In the genomic region with DNA sequence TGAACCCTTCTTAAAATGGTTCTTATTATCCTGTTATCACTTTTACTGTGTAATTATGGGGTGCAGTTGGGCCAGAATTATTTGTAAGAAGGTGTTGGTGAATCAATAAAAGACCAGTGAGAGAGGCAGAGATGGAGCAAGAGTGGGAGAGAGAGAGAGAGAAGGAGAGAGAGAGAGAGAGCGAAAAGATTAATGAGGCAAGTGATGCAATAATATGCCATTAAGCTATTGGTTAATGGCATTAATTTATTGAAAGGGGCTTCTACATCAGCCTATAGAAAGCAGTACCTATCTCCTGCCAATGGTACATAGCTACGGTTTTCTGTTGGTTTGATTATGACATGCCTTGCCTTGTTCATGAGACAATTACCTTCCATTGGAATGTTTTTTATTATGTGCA, we compare ENCODE assay signal across 25 cellular contexts.
DNase-seq lines count a peak whose midpoint lies in the region; ATAC-seq, FAIRE-seq and TF ChIP-seq lines count a peak whose summit lies in the region.
"Had no signal": no experiment of that assay in that cellular context is flagged by ENCODE, and none has a peak within 500 bp of the region (broad histone marks: within the 10 kb centered on the region; RNA-seq: fewer than 3 reads in every experiment).

No MANE protein-coding gene starts in this region.

- no peak for DNase-seq in HepG2 (ENCODE audit: low spot score)
- DNase-seq in right lobe of liver: no peak
- DNase-seq in stimulated activated naive B cell treated with anti-CD40 and anti-IgM and Interleukin-4, amounts not matched to agents 10 μg/mL and 1 μg/mL and 100 μg/mL, for 72 hours: no peak
- DNase-seq in dedifferentiated amniotic fluid mesenchymal stem cell (ENCODE audit: extremely low spot score): no peak
- DNase-seq: Caco-2; CD4-positive, CD25-positive, alpha-beta regulatory T cell; CD8-positive, alpha-beta T cell; DMS 273 treated with DMSO at 0.1 percent for 48 hours; DMS79; EL; GDM1; GOT3; HFFc6 had no signal

- no peaks in the 10 kb centered on the region for H4K20me1 ChIP-seq in HepG2 (ENCODE audit: insufficient read depth, low read length)
- no peaks in the 10 kb centered on the region for H4K20me1 ChIP-seq in OCI-LY3 (ENCODE audit: insufficient read depth, low read length)
- H4K20me1 ChIP-seq: BLaER1 had no signal

- H3K4me2 ChIP-seq in HepG2 (ENCODE audit: low read depth, low read length) (no peak overlapping the region), OCI-LY3 (ENCODE audit: low read length) (peak overlapping the region; percentile 48)
- H3K4me2 ChIP-seq: BLaER1 had no signal

- FAIRE-seq in HepG2 (lab: Jason Lieb, UNC): no peak
- FAIRE-seq: A204.1, D721Med, GM12878, GM19239, H54 had no signal

- no TSS peak for BruUV-seq in HepG2 (replicated peaks; lab: Mats Ljungman, UMichigan)

- no peak overlapping the region for H2AFZ ChIP-seq in HepG2 (ENCODE audit: low read length)
- H2AFZ ChIP-seq in OCI-LY3 (ENCODE audit: low read depth, low read length): no peak overlapping the region

- WGBS in HepG2 (ENCODE audit: low lambda C conversion rate): 87% methylated on average over 2 of the region's 2 CpGs
- WGBS in right lobe of liver (ENCODE audit: insufficient coverage, low coverage, low lambda C conversion rate, missing lambda C conversion rate): 86% methylated on average over 2 of the region's 2 CpGs

- TF ChIP-seq CTCF in HepG2 (CRISPR knock-in tag; IDR thresholded peaks at IDR 0.05): no peak
- no peak for TF ChIP-seq CTCF in right lobe of liver (IDR thresholded peaks at IDR 0.05)
- no peak for TF ChIP-seq CTCF in OCI-LY3 (IDR thresholded peaks at IDR 0.05; ENCODE audit: low read depth, low read length)

- H3K27ac ChIP-seq in HepG2 (ENCODE audit: extremely low read length, insufficient read depth, low read length) (no peak overlapping the region), right lobe of liver (no peak overlapping the region), OCI-LY3 (ENCODE audit: low read length) (peak overlapping the region; percentile 83)
- H3K27ac ChIP-seq: 22Rv1, BLaER1, C4-2B had no signal

- H3K9ac ChIP-seq in HepG2 (ENCODE audit: insufficient read depth, low read depth, low read length): no peak overlapping the region
- peak overlapping the region; percentile 5; the same call in 1 of the 2 replicates for H3K9ac ChIP-seq in OCI-LY3 (ENCODE audit: low read length)
- H3K9ac ChIP-seq: BLaER1 had no signal

- H3K9me3 Mint-ChIP-seq in stimulated activated naive B cell treated with anti-CD40 and anti-IgM and Interleukin-4, amounts not matched to agents 10 μg/mL and 1 μg/mL and 100 μg/mL, for 72 hours: peaks cover 0 to 5% of the 10 kb centered on the region in 2 donors
- H3K9me3 Mint-ChIP-seq: CD8-positive, alpha-beta T cell had no signal

- TF ChIP-seq POLR2A in HepG2 (IDR thresholded peaks at IDR 0.05; ENCODE audit: insufficient read depth in 1 of 2, low read depth in 2 of 2, low read length in 2 of 2): no peak
- TF ChIP-seq POLR2A in right lobe of liver (IDR thresholded peaks at IDR 0.05): no peak

- H3K27me3 ChIP-seq in HepG2 (ENCODE audit: control insufficient read depth in 1 of 2, insufficient read depth in 2 of 2, low read length in 2 of 2) (no peaks in the 10 kb centered on the region), right lobe of liver (no peaks in the 10 kb centered on the region), OCI-LY3 (ENCODE audit: low read depth, low read length) (no peaks in the 10 kb centered on the region)
- H3K27me3 ChIP-seq: BLaER1 had no signal

- H3K9me3 ChIP-seq in HepG2 (ENCODE audit: low read length) (no peaks in the 10 kb centered on the region), right lobe of liver (no peaks in the 10 kb centered on the region), OCI-LY3 (ENCODE audit: insufficient read depth, low read length) (peaks cover 18% of the 10 kb centered on the region; the same call in 1 of the 2 replicates)
- H3K9me3 ChIP-seq: BLaER1, HAP-1 had no signal

- peaks cover 0 to 5% of the 10 kb centered on the region in 2 donors for H3K27me3 Mint-ChIP-seq in stimulated activated naive B cell treated with anti-CD40 and anti-IgM and Interleukin-4, amounts not matched to agents 10 μg/mL and 1 μg/mL and 100 μg/mL, for 72 hours
- H3K27me3 Mint-ChIP-seq: B cell had no signal

- CTCF ChIA-PET in HepG2 (lab: Yijun Ruan, JAX; ENCODE audit: low intra/inter-chr PET ratio, low total read pairs): no interaction called here

- H3K4me3 ChIP-seq in HepG2 (replicated peaks in 1 of 3; ENCODE audit: insufficient read depth in 1 of 3, low read depth in 2 of 3, low read length in 3 of 3): no peak overlapping the region
- no peak overlapping the region for H3K4me3 ChIP-seq in right lobe of liver
- H3K4me3 ChIP-seq in OCI-LY3 (ENCODE audit: low read length): no peak overlapping the region
- H3K4me3 ChIP-seq: BLaER1, GM12878, HAP-1 had no signal

- intact Hi-C loops in HepG2 (cut with micrococcal nuclease; ENCODE audit: unreplicated experiment) (no loop called here), right lobe of liver (cut with DNase I) (no loop called here)

- H3K4me1 Mint-ChIP-seq in stimulated activated naive B cell treated with anti-CD40 and anti-IgM and Interleukin-4, amounts not matched to agents 10 μg/mL and 1 μg/mL and 100 μg/mL, for 72 hours: no peaks in the 10 kb centered on the region
- H3K4me1 Mint-ChIP-seq: B cell; CD4-positive, CD25-positive, alpha-beta regulatory T cell had no signal

- H3K36me3 Mint-ChIP-seq in stimulated activated naive B cell treated with anti-CD40 and anti-IgM and Interleukin-4, amounts not matched to agents 10 μg/mL and 1 μg/mL and 100 μg/mL, for 72 hours: no peaks in the 10 kb centered on the region
- H3K36me3 Mint-ChIP-seq: CD4-positive, CD25-positive, alpha-beta regulatory T cell; CD8-positive, alpha-beta T cell had no signal

- H3K4me3 Mint-ChIP-seq in stimulated activated naive B cell treated with anti-CD40 and anti-IgM and Interleukin-4, amounts not matched to agents 10 μg/mL and 1 μg/mL and 100 μg/mL, for 72 hours: no peak overlapping the region
- H3K4me3 Mint-ChIP-seq: B cell; CD4-positive, CD25-positive, alpha-beta regulatory T cell; CD8-positive, alpha-beta T cell; HFFc6 had no signal

- peak overlapping the region; percentile 7 for H3K27ac Mint-ChIP-seq in stimulated activated naive B cell treated with anti-CD40 and anti-IgM and Interleukin-4, amounts not matched to agents 10 μg/mL and 1 μg/mL and 100 μg/mL, for 72 hours
- H3K27ac Mint-ChIP-seq: B cell; CD4-positive, CD25-positive, alpha-beta regulatory T cell; CD8-positive, alpha-beta T cell; HFFc6 had no signal

- H3K79me2 ChIP-seq in HepG2 (ENCODE audit: insufficient read depth, low read length) (no peaks in the 10 kb centered on the region), OCI-LY3 (ENCODE audit: low read length) (no peaks in the 10 kb centered on the region)

- ATAC-seq in HepG2 (no peak), right lobe of liver (no peak), GM21737 (IDR thresholded peaks at IDR 0.05; ENCODE audit: unreplicated experiment) (no peak)
- ATAC-seq in stimulated activated naive B cell treated with anti-CD40 and anti-IgM and Interleukin-4, amounts not matched to agents 10 μg/mL and 1 μg/mL and 100 μg/mL, for 72 hours (replicated peaks): no peak
- ATAC-seq: CD8-positive, alpha-beta T cell had no signal

- TF ChIP-seq EP300 in HepG2 (IDR thresholded peaks at IDR 0.05; ENCODE audit: low read depth in 2 of 2, low read length in 2 of 2) (no peak), HepG2 (CRISPR knock-in tag; IDR thresholded peaks at IDR 0.05; ENCODE audit: borderline replicate concordance) (no peak)

- H3K36me3 ChIP-seq in HepG2 (replicated peaks in 1 of 2; ENCODE audit: control insufficient read depth in 1 of 2, insufficient read depth in 2 of 2, low read length in 2 of 2) (no peaks in the 10 kb centered on the region), right lobe of liver (no peaks in the 10 kb centered on the region), OCI-LY3 (replicated peaks; ENCODE audit: low read depth, low read length) (peaks cover 23% of the 10 kb centered on the region)
- H3K36me3 ChIP-seq: BLaER1, HAP-1 had no signal

- in situ Hi-C loops in HepG2 (cut with HindIII; ENCODE audit: extremely low pct_ligation_motif_present, low pct_unique_long_range_greater_than_20kb): no loop called here

- POLR2A ChIA-PET in HepG2 (lab: Yijun Ruan, JAX): no interaction called here

- no peaks in the 10 kb centered on the region; the same call in 1 of the 2 replicates for H3K4me1 ChIP-seq in HepG2 (ENCODE audit: insufficient read depth, low read length)
- H3K4me1 ChIP-seq in right lobe of liver: no peaks in the 10 kb centered on the region
- H3K4me1 ChIP-seq in OCI-LY3 (ENCODE audit: low read length): peaks cover 49% of the 10 kb centered on the region
- H3K4me1 ChIP-seq: BLaER1, Caco-2, HAP-1 had no signal

- TF ChIP-seq RAD21 in HepG2 (CRISPR knock-in tag; IDR thresholded peaks at IDR 0.05): no peak

TF ChIP-seq in HepG2, 621 proteins besides CTCF, POLR2A, EP300 and RAD21:
- TF ChIP-seq MIER2 (CRISPR knock-in tag; IDR thresholded peaks at IDR 0.05): no peak
- no peak for TF ChIP-seq RFX3 (CRISPR knock-in tag; IDR thresholded peaks at IDR 0.05)
- TF ChIP-seq HNRNPL (IDR thresholded peaks at IDR 0.05; ENCODE audit: low read depth, low read length): no peak
- peak; percentile 57; the same call in 1 of the 2 replicates for TF ChIP-seq CEBPB (IDR thresholded peaks at IDR 0.05; ENCODE audit: borderline replicate concordance, low read depth, low read length)
